In the genomic region with DNA sequence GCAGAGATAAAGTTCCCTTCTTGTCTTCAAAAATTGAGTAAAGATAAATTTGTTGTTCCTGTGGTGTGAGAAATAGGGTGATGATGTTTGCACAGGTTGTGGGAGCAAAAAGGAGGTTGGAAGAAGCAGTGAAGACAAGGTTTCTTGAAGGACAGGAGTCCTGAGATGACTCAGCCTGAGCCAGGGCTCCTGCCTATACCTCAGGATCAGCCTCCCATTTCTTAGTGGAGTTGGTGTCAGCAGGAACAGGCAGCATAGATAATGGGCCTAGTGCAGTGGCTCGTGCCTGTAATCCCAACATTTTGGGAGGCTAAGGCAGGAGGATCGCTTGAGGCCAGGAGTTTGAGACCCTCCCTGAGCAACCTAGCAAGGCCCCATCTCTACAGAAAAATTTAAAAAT, we compare ENCODE assay signal across 25 cellular contexts.
"Had no signal": no experiment of that assay in that cellular context is flagged by ENCODE, and none has a peak within 500 bp of the region (broad histone marks: within the 10 kb centered on the region; RNA-seq: fewer than 3 reads in every experiment).

No MANE protein-coding gene starts in this region.

- H3K79me2 ChIP-seq: parathyroid adenoma had no signal

- H3K4me3 ChIP-seq: adrenal gland, coronary artery, dorsolateral prefrontal cortex, heart left ventricle, neural progenitor cell, psoas muscle, tibial nerve had no signal

- H3K4me2 ChIP-seq: neural progenitor cell had no signal

- H3K27ac ChIP-seq: adrenal gland, brain microvascular endothelial cell, coronary artery, foreskin keratinocyte, neural progenitor cell, parathyroid adenoma, psoas muscle, tibial nerve, VCaP had no signal

- H3K27me3 ChIP-seq: adrenal gland, brain microvascular endothelial cell, dorsolateral prefrontal cortex, foreskin keratinocyte, heart left ventricle, neural progenitor cell, tibial nerve had no signal

- H3K27ac Mint-ChIP-seq: activated CD4-positive, alpha-beta T cell treated with anti-CD3 and anti-CD28 coated beads, Interleukin-2, amount 10 ng/mL, durations not matched to agents 7 days and 5 days; activated CD8-positive, alpha-beta T cell treated with anti-CD3 and anti-CD28 coated beads for 36 hours; activated T-helper 17 cell treated with anti-CD3 and anti-CD28 coated beads, Interleukin-2, amount 50 U/mL, for 72 hours; neural progenitor cell had no signal

- H3K27me3 Mint-ChIP-seq: activated CD4-positive, alpha-beta T cell treated with anti-CD3 and anti-CD28 coated beads, Interleukin-2, amount 10 ng/mL, durations not matched to agents 7 days and 5 days; activated CD8-positive, alpha-beta T cell treated with anti-CD3 and anti-CD28 coated beads for 36 hours; activated T-helper 17 cell treated with anti-CD3 and anti-CD28 coated beads, Interleukin-2, amount 50 U/mL, for 72 hours had no signal

- ATAC-seq: activated CD8-positive, alpha-beta T cell treated with anti-CD3 and anti-CD28 coated beads for 36 hours; activated naive CD4-positive, alpha-beta T cell treated with anti-CD3 and anti-CD28 coated beads, Interleukin-2, amount 50 U/mL, for 72 hours; activated T-cell treated with anti-CD3 and anti-CD28 coated beads, Interleukin-2, amount 50 U/mL, for 4 hours; activated T-helper 17 cell treated with anti-CD3 and anti-CD28 coated beads, Interleukin-2, amount 50 U/mL, for 72 hours; foreskin keratinocyte; heart left ventricle; natural killer cell; psoas muscle had no signal

- H3K9me3 ChIP-seq: adrenal gland, heart left ventricle, psoas muscle, tibial nerve had no signal

- H3K36me3 ChIP-seq: neural progenitor cell had no signal

- H3K9me3 Mint-ChIP-seq: activated CD4-positive, alpha-beta T cell treated with anti-CD3 and anti-CD28 coated beads, Interleukin-2, amount 10 ng/mL, durations not matched to agents 7 days and 5 days; activated CD8-positive, alpha-beta T cell treated with anti-CD3 and anti-CD28 coated beads for 36 hours; activated naive CD4-positive, alpha-beta T cell treated with anti-CD3 and anti-CD28 coated beads, Interleukin-2, amount 50 U/mL, for 72 hours; activated T-cell treated with anti-CD3 and anti-CD28 coated beads, Interleukin-2, amount 50 U/mL, for 4 hours; activated T-helper 17 cell treated with anti-CD3 and anti-CD28 coated beads, Interleukin-2, amount 50 U/mL, for 72 hours; immature natural killer cell; natural killer cell; neural progenitor cell had no signal

- H3K4me1 Mint-ChIP-seq: activated CD4-positive, alpha-beta T cell treated with anti-CD3 and anti-CD28 coated beads, Interleukin-2, amount 10 ng/mL, durations not matched to agents 7 days and 5 days; activated T-helper 17 cell treated with anti-CD3 and anti-CD28 coated beads, Interleukin-2, amount 50 U/mL, for 72 hours; immature natural killer cell; natural killer cell had no signal

- H3K4me1 ChIP-seq: foreskin keratinocyte, tibial nerve had no signal

- DNase-seq: activated CD4-positive, alpha-beta T cell treated with anti-CD3 and anti-CD28 coated beads, Interleukin-2, amount 10 ng/mL, durations not matched to agents 7 days and 5 days; activated CD4-positive, CD25-positive, alpha-beta regulatory T cell treated with anti-CD3 and anti-CD28 coated beads, Interleukin-2, amount 50 U/mL, for 72 hours; activated CD8-positive, alpha-beta T cell treated with anti-CD3 and anti-CD28 coated beads for 36 hours; activated gamma-delta T cell treated with Interleukin-2 at 50 U/mL for 16 hours; activated T-cell treated with anti-CD3 and anti-CD28 coated beads, Interleukin-2, amount 50 U/mL, for 4 hours; adrenal gland; brain microvascular endothelial cell; dorsolateral prefrontal cortex; effector memory CD4-positive, alpha-beta T cell; foreskin keratinocyte; heart left ventricle; hypothalamus; immature natural killer cell; natural killer cell; occipital lobe; psoas muscle; stimulated activated naive CD4-positive, alpha-beta T cell treated with Interleukin-2 at 50 U/mL for 16 hours; T-helper 1 cell had no signal

- H3K9ac ChIP-seq: neural progenitor cell, parathyroid adenoma had no signal

- H2AFZ ChIP-seq: neural progenitor cell, parathyroid adenoma had no signal

- H3K4me3 Mint-ChIP-seq: activated CD4-positive, alpha-beta T cell treated with anti-CD3 and anti-CD28 coated beads, Interleukin-2, amount 10 ng/mL, durations not matched to agents 7 days and 5 days; activated CD8-positive, alpha-beta T cell treated with anti-CD3 and anti-CD28 coated beads for 36 hours; activated T-cell treated with anti-CD3 and anti-CD28 coated beads, Interleukin-2, amount 50 U/mL, for 4 hours; activated T-helper 17 cell treated with anti-CD3 and anti-CD28 coated beads, Interleukin-2, amount 50 U/mL, for 72 hours; immature natural killer cell; natural killer cell; neural progenitor cell had no signal
